Comparison of ENCODE assay signal across 1 cellular context in genomic region chr15:45163508-45163856, GRCh38.
TF ChIP-seq lines count a peak whose summit lies in the region.

No MANE protein-coding gene starts in this region.

TF ChIP-seq in GM12878, 131 proteins besides CTCF, POLR2A, EP300 and RAD21:
- TF ChIP-seq RCOR1 (conservative IDR thresholded peaks at IDR 0.05; ENCODE audit: low read depth, low read length) (no peak), ZNF217 (IDR thresholded peaks at IDR 0.05) (no peak), BCL3 (IDR thresholded peaks at IDR 0.05; ENCODE audit: borderline replicate concordance, insufficient read depth, low read depth, low read length, poor library complexity, severe bottlenecking) (no peak), POLR2AphosphoS2 (IDR thresholded peaks at IDR 0.05; ENCODE audit: low read depth, low read length) (0 out of 2 replicates have a peak, but pooled peaks have one; percentile 32), E2F4 (IDR thresholded peaks at IDR 0.05; ENCODE audit: low read depth, low read length) (no peak)
TF ChIP-seq in GM12878: peak in this region for 1.
